28 cellular contexts compared by ENCODE assay signal in genomic region chr12:3700861-3701260, GRCh38.
A peak's percentile ranks its signal among the peaks of the same experiment; 100 is the strongest.
DNase-seq lines count a peak whose midpoint lies in the region; ATAC-seq and TF ChIP-seq lines count a peak whose summit lies in the region.
"Had no signal": no experiment of that assay in that cellular context is flagged by ENCODE, and none has a peak within 500 bp of the region (broad histone marks: within the 10 kb centered on the region; RNA-seq: fewer than 3 reads in every experiment).

No MANE protein-coding gene starts in this region.

- DNase-seq in EH (ENCODE audit: low read depth) (peak; percentile 65), HS-27A (ENCODE audit: low read depth) (peak; percentile 27), cardiac fibroblast (ENCODE audit: low read depth in 2 of 2) (peak; percentile 53 to 76), iris pigment epithelial cell (ENCODE audit: low read depth) (peak; percentile 82), NCI-H1417 treated with DMSO at 0.1 percent for 48 hours (lab: John Stamatoyannopoulos, UW) (no peak)
- DNase-seq: activated CD4-positive, alpha-beta T cell treated with anti-CD3 and anti-CD28 coated beads, Interleukin-2, amount 50 U/mL, for 48 hours; activated CD4-positive, CD25-positive, alpha-beta regulatory T cell treated with anti-CD3 and anti-CD28 coated beads, Interleukin-2, amount 50 U/mL, for 72 hours; activated naive CD4-positive, alpha-beta T cell treated with Interleukin-2 at 50 U/mL for 16 hours; amniotic stem cell; effector CD8-positive, alpha-beta T cell; gastrocnemius medialis; GF-D8; naive B cell; NCI-H1436; NCI-H2081 treated with DMSO at 0.1 percent for 48 hours; NCI-H2227 treated with DMSO at 0.1 percent for 48 hours; NCI-H526 treated with DMSO at 0.1 percent for 48 hours; PC-9; Right ventricle myocardium superior; stimulated activated CD4-positive, alpha-beta T cell treated with anti-CD3 and anti-CD28 coated beads, Interleukin-1b, Interleukin-23, amount 100 ng/mL, for 48 hours; stimulated activated naive CD8-positive, alpha-beta T cell treated with anti-CD3 and anti-CD28 coated beads, Interleukin-15, Interleukin-2, amounts not matched to agents 100 U/mL and 50 U/mL, for 24 hours; T-helper 2 cell had no signal

- TF ChIP-seq CTCF in cardiac fibroblast (IDR thresholded peaks at IDR 0.05; ENCODE audit: low read depth, low read length): no peak

- no peak overlapping the region for H3K4me3 ChIP-seq in cardiac fibroblast (replicated peaks in 1 of 2; ENCODE audit: low read depth in 2 of 2, low read length in 2 of 2)
- H3K4me3 ChIP-seq: BLaER1, cardiac muscle cell, coronary artery, gastrocnemius medialis, PC-9, right atrium auricular region had no signal

- ATAC-seq in GM18873 (IDR thresholded peaks at IDR 0.05; ENCODE audit: low FRiP score, unreplicated experiment) (no peak), HG03457 (IDR thresholded peaks at IDR 0.05; ENCODE audit: unreplicated experiment) (no peak)
- ATAC-seq: gastrocnemius medialis; stimulated activated naive CD8-positive, alpha-beta T cell treated with anti-CD3 and anti-CD28 coated beads, Interleukin-15, Interleukin-2, amounts not matched to agents 100 U/mL and 50 U/mL, for 24 hours had no signal
